ENCODE assay signal across 22 cellular contexts in genomic region chr9:621199-621860, GRCh38.
DNase-seq lines count a peak whose midpoint lies in the region; ATAC-seq and TF ChIP-seq lines count a peak whose summit lies in the region.
"Had no signal": no experiment of that assay in that cellular context is flagged by ENCODE, and none has a peak within 500 bp of the region (broad histone marks: within the 10 kb centered on the region; RNA-seq: fewer than 3 reads in every experiment).

No MANE protein-coding gene starts in this region.

- CTCF ChIA-PET in activated CD4-positive, alpha-beta memory T cell treated with anti-CD3 and anti-CD28 coated beads, Interleukin-2, amount 10 ng/mL, durations not matched to agents 7 days and 5 days (lab: Charles Lee): interaction anchor here (0.6 kb wide), 1 partner anchor 223 kb away, joined by 4 read pairs; no protein-coding TSS in a partner anchor

- peak overlapping the region; percentile 28 for H3K27ac ChIP-seq in VCaP
- H3K27ac ChIP-seq: C4-2B had no signal

- no peak overlapping the region for H3K4me3 Mint-ChIP-seq in activated T-helper 2 cell treated with anti-CD3 and anti-CD28 coated beads, Interferon-gamma antibody, Interleukin-2, Interleukin-4, amounts not matched to agents 10 μg/mL and 5 μg/mL and 100 μg/mL, durations not matched to agents 14 hours and 24 hours and 36 hours (ENCODE audit: low read depth)
- no peak overlapping the region for H3K4me3 Mint-ChIP-seq in activated CD4-positive, alpha-beta memory T cell treated with anti-CD3 and anti-CD28 coated beads, Interleukin-2, amount 10 ng/mL, durations not matched to agents 7 days and 5 days
- H3K4me3 Mint-ChIP-seq: activated CD8-positive, alpha-beta memory T cell treated with anti-CD3 and anti-CD28 coated beads, Interleukin-2, amount 10 ng/mL, durations not matched to agents 7 days and 5 days; activated naive CD4-positive, alpha-beta T cell treated with anti-CD3 and anti-CD28 coated beads for 36 hours; brain; WTC11 had no signal

- POLR2A ChIA-PET in activated CD4-positive, alpha-beta memory T cell treated with anti-CD3 and anti-CD28 coated beads, Interleukin-2, amount 10 ng/mL, durations not matched to agents 7 days and 5 days (lab: Charles Lee): no interaction called here

- intact Hi-C loops in activated T-helper 2 cell treated with anti-CD3 and anti-CD28 coated beads, Interferon-gamma antibody, Interleukin-2, Interleukin-4, amounts not matched to agents 10 μg/mL and 5 μg/mL and 100 μg/mL, durations not matched to agents 14 hours and 24 hours and 36 hours (cut with micrococcal nuclease): no loop called here

- H3K4me1 Mint-ChIP-seq in activated T-helper 2 cell treated with anti-CD3 and anti-CD28 coated beads, Interferon-gamma antibody, Interleukin-2, Interleukin-4, amounts not matched to agents 10 μg/mL and 5 μg/mL and 100 μg/mL, durations not matched to agents 14 hours and 24 hours and 36 hours (ENCODE audit: low read depth): peaks cover 2% of the 10 kb centered on the region
- no peaks in the 10 kb centered on the region for H3K4me1 Mint-ChIP-seq in activated CD4-positive, alpha-beta memory T cell treated with anti-CD3 and anti-CD28 coated beads, Interleukin-2, amount 10 ng/mL, durations not matched to agents 7 days and 5 days
- H3K4me1 Mint-ChIP-seq: activated CD8-positive, alpha-beta memory T cell treated with anti-CD3 and anti-CD28 coated beads, Interleukin-2, amount 10 ng/mL, durations not matched to agents 7 days and 5 days had no signal

- H3K27me3 Mint-ChIP-seq in activated T-helper 2 cell treated with anti-CD3 and anti-CD28 coated beads, Interferon-gamma antibody, Interleukin-2, Interleukin-4, amounts not matched to agents 10 μg/mL and 5 μg/mL and 100 μg/mL, durations not matched to agents 14 hours and 24 hours and 36 hours (ENCODE audit: low read depth): peaks cover 5% of the 10 kb centered on the region
- no peaks in the 10 kb centered on the region for H3K27me3 Mint-ChIP-seq in activated CD4-positive, alpha-beta memory T cell treated with anti-CD3 and anti-CD28 coated beads, Interleukin-2, amount 10 ng/mL, durations not matched to agents 7 days and 5 days

- DNase-seq in MV-4-11 (lab: John Stamatoyannopoulos, UW) (peak; percentile 79), left lobe of liver (ENCODE audit: low spot score) (no peak), stromal cell of bone marrow (ENCODE audit: low read depth) (peak; percentile 71), NCI-H2227 (lab: John Stamatoyannopoulos, UW; ENCODE audit: unreplicated experiment) (no peak), NCI-H748 treated with DMSO at 0.1 percent for 48 hours (lab: John Stamatoyannopoulos, UW) (no peak)
- no peak for DNase-seq in activated T-helper 2 cell treated with anti-CD3 and anti-CD28 coated beads, Interferon-gamma antibody, Interleukin-2, Interleukin-4, amounts not matched to agents 10 μg/mL and 5 μg/mL and 100 μg/mL, durations not matched to agents 14 hours and 24 hours and 36 hours (ENCODE audit: low spot score)
- no peak for DNase-seq in activated CD4-positive, alpha-beta memory T cell treated with anti-CD3 and anti-CD28 coated beads, Interleukin-2, amount 10 ng/mL, durations not matched to agents 7 days and 5 days
- DNase-seq: activated CD8-positive, alpha-beta memory T cell treated with anti-CD3 and anti-CD28 coated beads, Interleukin-2, amount 10 ng/mL, durations not matched to agents 7 days and 5 days; activated naive CD4-positive, alpha-beta T cell treated with anti-CD3 and anti-CD28 coated beads for 36 hours; DND-41; effector CD8-positive, alpha-beta T cell; mesendoderm; NCI-H1092 treated with DMSO at 0.1 percent for 48 hours; NCI-H2227 treated with DMSO at 0.1 percent for 48 hours; NK-92 treated with Interleukin-12 subunit alpha and Interleukin-12 subunit beta, amount 100 ng/mL, for 24 hours; stomach had no signal

- TF ChIP-seq CTCF in VCaP (conservative IDR thresholded peaks at IDR 0.05): no peak

- no peak overlapping the region for H3K27ac Mint-ChIP-seq in activated T-helper 2 cell treated with anti-CD3 and anti-CD28 coated beads, Interferon-gamma antibody, Interleukin-2, Interleukin-4, amounts not matched to agents 10 μg/mL and 5 μg/mL and 100 μg/mL, durations not matched to agents 14 hours and 24 hours and 36 hours
- H3K27ac Mint-ChIP-seq in activated CD4-positive, alpha-beta memory T cell treated with anti-CD3 and anti-CD28 coated beads, Interleukin-2, amount 10 ng/mL, durations not matched to agents 7 days and 5 days: no peak overlapping the region
- H3K27ac Mint-ChIP-seq: activated CD8-positive, alpha-beta memory T cell treated with anti-CD3 and anti-CD28 coated beads, Interleukin-2, amount 10 ng/mL, durations not matched to agents 7 days and 5 days; activated naive CD4-positive, alpha-beta T cell treated with anti-CD3 and anti-CD28 coated beads for 36 hours; brain; WTC11 had no signal

- H3K36me3 Mint-ChIP-seq in activated T-helper 2 cell treated with anti-CD3 and anti-CD28 coated beads, Interferon-gamma antibody, Interleukin-2, Interleukin-4, amounts not matched to agents 10 μg/mL and 5 μg/mL and 100 μg/mL, durations not matched to agents 14 hours and 24 hours and 36 hours (ENCODE audit: low read depth): no peaks in the 10 kb centered on the region
- H3K36me3 Mint-ChIP-seq in activated CD4-positive, alpha-beta memory T cell treated with anti-CD3 and anti-CD28 coated beads, Interleukin-2, amount 10 ng/mL, durations not matched to agents 7 days and 5 days (ENCODE audit: low read depth): no peaks in the 10 kb centered on the region
- H3K36me3 Mint-ChIP-seq: activated CD8-positive, alpha-beta memory T cell treated with anti-CD3 and anti-CD28 coated beads, Interleukin-2, amount 10 ng/mL, durations not matched to agents 7 days and 5 days; brain; WTC11 had no signal

- no peaks in the 10 kb centered on the region for H3K9me3 Mint-ChIP-seq in activated T-helper 2 cell treated with anti-CD3 and anti-CD28 coated beads, Interferon-gamma antibody, Interleukin-2, Interleukin-4, amounts not matched to agents 10 μg/mL and 5 μg/mL and 100 μg/mL, durations not matched to agents 14 hours and 24 hours and 36 hours
- no peaks in the 10 kb centered on the region for H3K9me3 Mint-ChIP-seq in activated CD4-positive, alpha-beta memory T cell treated with anti-CD3 and anti-CD28 coated beads, Interleukin-2, amount 10 ng/mL, durations not matched to agents 7 days and 5 days
- H3K9me3 Mint-ChIP-seq: activated naive CD4-positive, alpha-beta T cell treated with anti-CD3 and anti-CD28 coated beads for 36 hours; brain; WTC11 had no signal

- ATAC-seq in left lobe of liver: peak; percentile 76
- ATAC-seq: activated CD8-positive, alpha-beta memory T cell treated with anti-CD3 and anti-CD28 coated beads, Interleukin-2, amount 10 ng/mL, durations not matched to agents 7 days and 5 days; HCT116; SK-N-SH treated with all-trans-retinoic acid at 6 μM for 48 hours; WTC11 had no signal

Comparison
In these comparisons a context has a peak if more than half of its experiments do, and no peak if none do; other contexts are left out.
1. DNase-seq: peak in MV-4-11 (single experiment) and stromal cell of bone marrow (single experiment); none in left lobe of liver (single experiment), activated T-helper 2 cell treated with anti-CD3 and anti-CD28 coated beads, Interferon-gamma antibody, Interleukin-2, Interleukin-4, amounts not matched to agents 10 μg/mL and 5 μg/mL and 100 μg/mL, durations not matched to agents 14 hours and 24 hours and 36 hours (single experiment), activated CD4-positive, alpha-beta memory T cell treated with anti-CD3 and anti-CD28 coated beads, Interleukin-2, amount 10 ng/mL, durations not matched to agents 7 days and 5 days (single experiment), NCI-H2227 (single experiment) and NCI-H748 treated with DMSO at 0.1 percent for 48 hours (single experiment).